In the genomic region with DNA sequence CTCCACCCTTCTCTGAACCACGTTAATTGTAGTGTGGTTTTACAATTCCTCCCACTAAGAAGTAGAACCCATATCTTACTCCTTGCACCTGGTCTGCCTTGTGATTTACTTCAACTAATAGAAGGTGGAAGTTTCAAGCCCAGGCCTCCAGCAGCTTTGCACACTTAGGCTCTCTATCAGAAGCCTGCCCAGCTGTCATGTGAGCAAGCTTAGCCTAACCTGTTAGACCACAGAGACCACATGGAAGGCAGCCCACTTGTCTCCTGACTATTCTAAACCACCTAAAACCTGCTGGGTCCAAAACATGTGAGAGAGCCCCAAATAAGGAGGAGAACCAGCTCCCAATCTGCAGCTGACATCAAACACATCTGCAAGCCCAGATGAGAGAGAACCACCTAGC, we compare ENCODE assay signal across 18 cellular contexts.
"Had no signal": no experiment of that assay in that cellular context is flagged by ENCODE, and none has a peak within 500 bp of the region (broad histone marks: within the 10 kb centered on the region; RNA-seq: fewer than 3 reads in every experiment).

No MANE protein-coding gene starts in this region.

- H3K4me3 ChIP-seq: hepatocyte, sigmoid colon, spleen, thoracic aorta had no signal

- H3K27me3 ChIP-seq: hepatocyte, neutrophil, sigmoid colon, spleen had no signal

- ATAC-seq: activated CD8-positive, alpha-beta T cell treated with anti-CD3 and anti-CD28 coated beads for 36 hours; activated T-helper 17 cell treated with anti-CD3 and anti-CD28 coated beads, Interleukin-2, amount 50 U/mL, for 72 hours; left cardiac atrium; natural killer cell; stimulated activated memory B cell treated with anti-CD40 and anti-IgM and Interleukin-4, amounts not matched to agents 10 μg/mL and 1 μg/mL and 100 μg/mL, for 72 hours had no signal

- H3K79me2 ChIP-seq: hepatocyte had no signal

- DNase-seq: activated CD4-positive, alpha-beta T cell treated with anti-CD3 and anti-CD28 coated beads, Interleukin-2, amount 10 ng/mL, durations not matched to agents 24 days and 14 days; activated CD8-positive, alpha-beta T cell treated with anti-CD3 and anti-CD28 coated beads for 36 hours; activated naive CD4-positive, alpha-beta T cell; activated naive CD8-positive, alpha-beta T cell treated with anti-CD3 and anti-CD28 coated beads for 36 hours; activated T-cell treated with anti-CD3 and anti-CD28 coated beads, Interleukin-2, amount 50 U/mL, for 1 hour; amniotic stem cell; foreskin fibroblast; left cardiac atrium; mesendoderm; natural killer cell; sigmoid colon; spleen; stimulated activated CD4-positive, alpha-beta T cell treated with anti-CD3 and anti-CD28 coated beads, Interleukin-4, amount 100 ng/mL, for 4 hours had no signal

- H3K9me3 ChIP-seq: neutrophil, sigmoid colon, spleen, thoracic aorta had no signal

- H3K4me1 ChIP-seq: sigmoid colon, spleen had no signal

- H2AFZ ChIP-seq: hepatocyte had no signal

- H3K36me3 ChIP-seq: neutrophil, sigmoid colon, spleen, thoracic aorta had no signal

- H3K27ac ChIP-seq: hepatocyte, neutrophil, sigmoid colon, spleen, thoracic aorta had no signal

- H3K4me2 ChIP-seq: hepatocyte had no signal
